Comparison of ENCODE assay signal across 11 cellular contexts in the genomic region with DNA sequence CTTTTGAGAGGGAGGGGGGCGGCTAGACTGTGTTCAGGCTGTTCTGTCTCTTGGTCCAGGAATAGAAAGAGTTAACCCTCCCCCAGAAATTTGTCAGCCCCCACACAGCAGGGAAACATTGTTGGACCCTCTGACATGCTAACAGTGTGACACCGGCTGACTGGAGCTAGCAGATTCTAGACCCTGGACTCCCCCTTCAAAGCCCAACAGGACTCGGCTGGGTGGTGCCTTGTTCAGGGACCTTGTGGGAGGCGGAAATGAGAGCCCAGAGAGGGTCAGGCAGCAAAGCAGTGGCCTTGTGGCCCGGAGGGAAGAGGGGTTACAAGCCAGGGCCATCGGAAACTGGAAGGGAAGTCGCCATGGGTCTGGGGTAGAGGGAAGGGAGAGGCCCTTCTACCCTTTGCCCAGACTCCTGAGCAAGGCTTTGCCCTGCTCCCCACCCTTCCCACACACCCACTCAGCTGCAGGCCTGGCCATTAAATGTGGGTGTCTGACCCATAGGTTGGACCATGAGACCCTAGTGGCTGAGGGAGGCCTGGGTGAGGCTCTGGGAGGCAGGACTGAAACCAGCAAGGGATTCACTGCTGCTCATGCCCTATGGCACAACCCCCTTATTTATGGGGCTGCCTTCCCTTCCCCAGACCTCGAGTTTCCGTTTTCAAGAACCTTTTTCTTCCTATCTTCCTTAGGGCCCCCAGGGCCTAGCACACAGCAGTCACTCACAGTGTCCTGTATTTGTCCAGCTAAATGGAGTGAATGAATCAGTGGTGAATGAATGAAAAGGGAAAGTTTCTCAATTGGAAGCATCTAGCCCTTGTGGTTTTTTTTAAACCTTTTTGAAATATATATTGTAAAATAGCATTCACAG. TPM values are rescaled to one million over a fixed set of nuclear protein-coding genes. Genes with fewer than 3 reads are reported as not detected.
A peak's percentile ranks its signal among the peaks of the same experiment; 100 is the strongest.
DNase-seq lines count a peak whose midpoint lies in the region; ATAC-seq and TF ChIP-seq lines count a peak whose summit lies in the region.
"Had no signal": no experiment of that assay in that cellular context is flagged by ENCODE, and none has a peak within 500 bp of the region (broad histone marks: within the 10 kb centered on the region; RNA-seq: fewer than 3 reads in every experiment).

No MANE protein-coding gene starts in this region.

- TF ChIP-seq CTCF in A673 (conservative IDR thresholded peaks at IDR 0.05; ENCODE audit: low read depth, low read length) (no peak), HFFc6 (IDR thresholded peaks at IDR 0.05) (no peak)

- H3K27ac ChIP-seq in A673 (ENCODE audit: low read depth, low read length, poor library complexity, severe bottlenecking) (peak overlapping the region; percentile 59), cingulate gyrus (ENCODE audit: low read depth, low read length) (peak overlapping the region; percentile 58), muscle layer of duodenum (ENCODE audit: low read length) (peak overlapping the region; percentile 4)
- H3K27ac ChIP-seq: colonic mucosa had no signal

- intact Hi-C loops in A673 (cut with micrococcal nuclease; ENCODE audit: unreplicated experiment), result no loop called here

- H3K27me3 ChIP-seq in A673 (replicated peaks; ENCODE audit: insufficient read depth, low read depth, low read length, poor library complexity) (no peaks in the 10 kb centered on the region), muscle layer of duodenum (ENCODE audit: low read depth, low read length) (no peaks in the 10 kb centered on the region)
- H3K27me3 ChIP-seq: colonic mucosa had no signal

- H3K27ac Mint-ChIP-seq in HFFc6, result peak overlapping the region; percentile 54

- no peaks in the 10 kb centered on the region for H3K9me3 Mint-ChIP-seq in HFFc6

- DNase-seq in A673 (ENCODE audit: low spot score) (no peak), HFFc6 (no peak), NCI-H524 treated with DMSO at 0.1 percent for 48 hours (lab: John Stamatoyannopoulos, UW) (no peak)
- DNase-seq: activated T-cell treated with anti-CD3 and anti-CD28 coated beads for 4 hours, colonic mucosa, HCEC 1CT had no signal

- H3K4me1 Mint-ChIP-seq in HFFc6 (ENCODE audit: low read depth), result peaks cover 83% of the 10 kb centered on the region

- POLR2A ChIA-PET in A673 (lab: Charles Lee; ENCODE audit: low non-redundant PET), result no interaction called here

- ATAC-seq in GM21528 (IDR thresholded peaks at IDR 0.05; ENCODE audit: low FRiP score, unreplicated experiment) (no peak), HG03280 (IDR thresholded peaks at IDR 0.05; ENCODE audit: unreplicated experiment) (no peak), GM19395 (IDR thresholded peaks at IDR 0.05; ENCODE audit: unreplicated experiment) (no peak)

- H3K27me3 Mint-ChIP-seq in HFFc6 (ENCODE audit: insufficient read depth), result peaks cover 5% of the 10 kb centered on the region

- H3K4me1 ChIP-seq in A673 (ENCODE audit: insufficient read depth, low read length, poor library complexity, severe bottlenecking) (peaks cover 54% of the 10 kb centered on the region), muscle layer of duodenum (ENCODE audit: control insufficient read depth in 1 of 2, insufficient read depth in 2 of 2, low read length in 2 of 2) (peaks cover 3 to 36% of the 10 kb centered on the region in 2 donors)
- H3K4me1 ChIP-seq: colonic mucosa had no signal

- no peak overlapping the region for H3K4me3 Mint-ChIP-seq in HFFc6

- CTCF ChIA-PET in A673 (lab: Charles Lee), result no interaction called here

- H3K4me3 ChIP-seq in A673 (ENCODE audit: low read depth, low read length, poor library complexity, severe bottlenecking), result peak overlapping the region; percentile 73
- H3K4me3 ChIP-seq in muscle layer of duodenum (ENCODE audit: low read depth in 1 of 2, low read length in 2 of 2), result no peak overlapping the region
- H3K4me3 ChIP-seq: colonic mucosa had no signal

- H3K9me3 ChIP-seq in A673 (ENCODE audit: low read depth, low read length, poor library complexity, severe bottlenecking), result no peaks in the 10 kb centered on the region
- H3K9me3 ChIP-seq in muscle layer of duodenum (ENCODE audit: control insufficient read depth in 1 of 2, low read length in 2 of 2), result no peaks in the 10 kb centered on the region
- H3K9me3 ChIP-seq: colonic mucosa had no signal

- no peaks in the 10 kb centered on the region for H3K36me3 Mint-ChIP-seq in HFFc6 (ENCODE audit: low read depth)

- no peaks in the 10 kb centered on the region for H3K36me3 ChIP-seq in A673 (ENCODE audit: insufficient read depth, low read length, poor library complexity, severe bottlenecking)
- no peaks in the 10 kb centered on the region for H3K36me3 ChIP-seq in muscle layer of duodenum (ENCODE audit: control insufficient read depth in 1 of 2, insufficient read depth in 2 of 2, low read length in 2 of 2)
- H3K36me3 ChIP-seq: colonic mucosa had no signal

- BruUV-seq in A673 (replicated peaks; lab: Mats Ljungman, UMichigan), result no TSS peak

RNA-seq across cellular contexts. Expression of a gene that starts 44.8 kb away (rescaled TPM):
- 46.8 and 58.9 TPM in 2 replicates for total RNA-seq in A673 (2021)
- 10 to 100 TPM; 26.9 to 29.3 (median 29.0) TPM for total RNA-seq in HFFc6 (2021; fragmentation: NEBNext Ultra II Directional; extraction: Animal tissue kit (Norgen Biotek cat#: 25700))

Comparison
In these comparisons a context has a peak if more than half of its experiments do, and no peak if none do; other contexts are left out.
1. H3K27ac ChIP-seq: peak in every context shown above with its lines; median percentile 59 in A673; 58 in cingulate gyrus; 4 in muscle layer of duodenum.